ENCODE assay signal across 8 cellular contexts in the genomic region with DNA sequence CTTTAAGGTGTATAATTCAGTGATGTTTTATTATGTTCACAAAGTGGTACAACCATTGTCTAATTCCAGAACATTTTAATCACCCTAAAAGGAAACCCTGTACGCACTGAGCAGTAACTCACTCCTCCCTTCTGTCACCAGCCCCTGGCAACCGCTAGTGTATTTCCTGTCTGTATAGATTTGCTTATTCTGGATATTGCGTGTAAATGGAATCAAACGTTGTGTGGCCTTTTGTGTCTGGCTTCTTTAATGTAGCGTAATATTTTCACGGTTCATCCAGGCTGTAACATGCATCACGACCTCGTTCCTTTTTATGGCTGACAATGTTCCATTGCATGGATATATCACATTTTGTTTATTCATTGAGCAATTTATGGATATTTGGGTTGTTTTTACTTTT. TPM values are rescaled to one million over a fixed set of nuclear protein-coding genes. Genes with fewer than 3 reads are reported as not detected.
"Had no signal": no experiment of that assay in that cellular context is flagged by ENCODE, and none has a peak within 500 bp of the region (broad histone marks: within the 10 kb centered on the region; RNA-seq: fewer than 3 reads in every experiment).

No MANE protein-coding gene starts in this region.

- H3K4me3 Mint-ChIP-seq: IgD-negative memory B cell had no signal

- DNase-seq: IMR-90, KBM-7 had no signal

- FAIRE-seq: HepG2, HTR-8/SVneo, K562 had no signal

- H3K4me3 ChIP-seq: K562 had no signal

- H3K27ac ChIP-seq: HL-60 had no signal

- H3K27ac Mint-ChIP-seq: IgD-negative memory B cell had no signal

RNA-seq across cellular contexts. Expression of a gene that starts 8.3 kb away (rescaled TPM):
- total RNA-seq: HT-29 had no signal
